Comparison of ENCODE assay signal across 1 cellular context in the genomic region with DNA sequence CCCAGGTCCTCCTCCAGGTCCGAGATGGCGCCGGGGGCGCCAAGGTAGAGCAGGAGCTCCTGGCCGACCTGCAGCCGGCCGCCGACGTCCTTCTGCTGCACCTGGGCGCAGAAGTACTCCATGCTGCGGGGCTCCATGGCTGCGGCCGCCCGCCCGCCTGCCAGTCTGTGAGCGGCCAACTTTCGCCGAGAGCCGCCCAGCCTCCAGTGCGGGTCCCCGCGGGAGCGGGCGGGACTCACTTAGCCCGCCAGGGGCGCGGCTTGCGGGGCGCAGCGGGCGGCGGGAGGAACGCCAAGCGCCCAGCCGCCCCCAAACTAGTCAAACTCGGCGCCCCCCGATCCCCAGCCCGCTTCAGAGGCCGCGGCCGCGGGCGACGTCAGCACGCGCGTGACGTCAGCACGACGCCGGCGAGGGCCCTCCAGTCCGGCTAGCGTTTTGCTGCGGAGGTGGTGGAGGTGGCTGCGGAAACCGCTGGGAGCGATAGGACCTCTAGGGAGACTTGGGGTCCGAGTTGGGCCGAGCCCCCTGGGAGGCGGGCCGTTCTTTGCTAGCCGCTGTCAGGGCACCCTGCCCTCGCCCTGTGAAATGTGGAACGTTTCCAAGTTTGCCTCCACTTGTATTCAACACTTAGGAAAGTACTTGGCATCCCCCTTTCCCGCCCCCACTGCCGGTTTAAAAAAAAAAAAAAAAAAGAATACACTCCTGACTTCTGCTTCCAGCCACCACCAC.
TF ChIP-seq lines count a peak whose summit lies in the region.

TSS of gene CLASP2 (minus strand) at position 389 of the 729 bp plus-strand sequence. CDS start at position 137, 252 bp downstream.

TF ChIP-seq in HepG2, 621 proteins besides CTCF, POLR2A, EP300 and RAD21 (continued from another document):
- TF ChIP-seq, protein P1, sequence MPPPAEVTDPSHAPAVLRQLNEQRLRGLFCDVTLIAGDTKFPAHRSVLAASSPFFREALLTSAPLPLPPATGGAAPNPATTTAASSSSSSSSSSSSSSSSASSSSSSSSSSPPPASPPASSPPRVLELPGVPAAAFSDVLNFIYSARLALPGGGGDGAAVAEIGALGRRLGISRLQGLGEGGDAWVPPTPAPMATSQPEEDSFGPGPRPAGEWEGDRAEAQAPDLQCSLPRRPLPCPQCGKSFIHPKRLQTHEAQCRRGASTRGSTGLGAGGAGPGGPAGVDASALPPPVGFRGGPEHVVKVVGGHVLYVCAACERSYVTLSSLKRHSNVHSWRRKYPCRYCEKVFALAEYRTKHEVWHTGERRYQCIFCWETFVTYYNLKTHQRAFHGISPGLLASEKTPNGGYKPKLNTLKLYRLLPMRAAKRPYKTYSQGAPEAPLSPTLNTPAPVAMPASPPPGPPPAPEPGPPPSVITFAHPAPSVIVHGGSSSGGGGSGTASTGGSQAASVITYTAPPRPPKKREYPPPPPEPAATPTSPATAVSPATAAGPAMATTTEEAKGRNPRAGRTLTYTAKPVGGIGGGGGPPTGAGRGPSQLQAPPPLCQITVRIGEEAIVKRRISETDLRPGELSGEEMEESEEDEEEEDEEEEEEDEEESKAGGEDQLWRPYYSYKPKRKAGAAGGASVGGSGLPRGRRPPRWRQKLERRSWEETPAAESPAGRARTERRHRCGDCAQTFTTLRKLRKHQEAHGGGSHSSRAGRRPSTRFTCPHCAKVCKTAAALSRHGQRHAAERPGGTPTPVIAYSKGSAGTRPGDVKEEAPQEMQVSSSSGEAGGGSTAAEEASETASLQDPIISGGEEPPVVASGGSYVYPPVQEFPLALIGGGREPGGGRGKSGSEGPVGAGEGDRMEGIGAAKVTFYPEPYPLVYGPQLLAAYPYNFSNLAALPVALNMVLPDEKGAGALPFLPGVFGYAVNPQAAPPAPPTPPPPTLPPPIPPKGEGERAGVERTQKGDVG (CRISPR knock-in tag; IDR thresholded peaks at IDR 0.05; ENCODE audit: borderline replicate concordance): 0 out of 2 replicates have a peak, but pooled peaks have one; percentile 10
- TF ChIP-seq ARHGAP35 (CRISPR knock-in tag; IDR thresholded peaks at IDR 0.05; ENCODE audit: borderline replicate concordance) (peak; percentile 30; the same call in 1 of the 2 replicates), ZNF329 (CRISPR knock-in tag; IDR thresholded peaks at IDR 0.05; ENCODE audit: low read depth) (no peak), ZHX2 (IDR thresholded peaks at IDR 0.05; ENCODE audit: low read depth) (peak; percentile 90), ZHX2 (CRISPR knock-in tag; IDR thresholded peaks at IDR 0.05; ENCODE audit: borderline replicate concordance) (no peak), ZC3H13 (CRISPR knock-in tag; IDR thresholded peaks at IDR 0.05) (peak; percentile 70; the same call in 1 of the 2 replicates), KDM3A (CRISPR knock-in tag; IDR thresholded peaks at IDR 0.05; ENCODE audit: low read depth) (peak; percentile 56; the same call in 1 of the 2 replicates), CEBPG (CRISPR knock-in tag; IDR thresholded peaks at IDR 0.05) (no peak), NKX3-1 (CRISPR knock-in tag; IDR thresholded peaks at IDR 0.05) (0 out of 2 replicates have a peak, but pooled peaks have one; percentile 7), SRY (CRISPR knock-in tag; IDR thresholded peaks at IDR 0.05) (no peak; the same call in 1 of the 2 replicates), MED1 (CRISPR knock-in tag; IDR thresholded peaks at IDR 0.05) (no peak), ZFP36L2 (CRISPR knock-in tag; IDR thresholded peaks at IDR 0.05) (no peak), ZNF280D (CRISPR knock-in tag; IDR thresholded peaks at IDR 0.05) (peak; percentile 13; the same call in 1 of the 2 replicates), ZNF670 (CRISPR knock-in tag; IDR thresholded peaks at IDR 0.05; ENCODE audit: borderline replicate concordance) (no peak; the same call in 1 of the 2 replicates), ZBTB39 (CRISPR knock-in tag; IDR thresholded peaks at IDR 0.05) (no peak)
